Comparison of ENCODE assay signal across 8 cellular contexts in the genomic region with DNA sequence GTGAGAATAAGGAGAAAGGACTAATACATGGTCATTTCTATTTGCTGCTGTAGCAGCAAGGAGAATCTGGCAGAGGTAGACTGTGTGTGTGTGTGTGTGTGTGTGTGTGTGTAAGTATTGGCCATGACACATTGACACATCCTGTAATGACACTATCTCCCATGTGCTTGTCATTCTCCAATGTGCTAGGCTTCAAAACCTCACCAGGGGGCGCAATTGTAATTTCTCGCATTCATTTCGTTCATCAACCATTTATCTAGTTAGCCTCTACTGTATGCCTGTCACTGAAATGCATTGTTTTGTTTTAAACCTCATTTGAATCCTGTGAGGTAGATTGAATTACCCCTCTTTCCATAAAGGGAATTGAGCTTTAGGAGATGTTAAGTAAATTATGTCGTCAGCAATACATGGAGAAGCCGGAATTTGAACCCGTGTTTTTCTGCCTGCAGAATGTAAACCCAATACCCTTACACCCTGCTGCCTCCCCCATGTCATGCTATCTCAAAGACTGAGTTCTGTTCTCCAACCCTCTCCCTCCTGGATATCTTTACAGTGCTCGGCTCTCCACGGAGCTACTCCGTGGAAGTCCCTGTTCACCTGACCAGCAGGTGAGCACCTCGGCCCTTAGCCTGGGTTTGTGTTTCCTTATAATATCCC.
DNase-seq lines count a peak whose midpoint lies in the region; ATAC-seq, FAIRE-seq and TF ChIP-seq lines count a peak whose summit lies in the region.

No MANE protein-coding gene starts in this region.

- no peaks in the 10 kb centered on the region for H3K4me1 Mint-ChIP-seq in activated CD8-positive, alpha-beta T cell treated with anti-CD3 and anti-CD28 coated beads, Interleukin-2, amount 10 ng/mL, durations not matched to agents 7 days and 5 days (ENCODE audit: low read depth)

- H3K36me3 ChIP-seq in heart left ventricle, result no peaks in the 10 kb centered on the region
- no peaks in the 10 kb centered on the region for H3K36me3 ChIP-seq in pancreas

- H3K4me3 ChIP-seq in heart left ventricle (no peak overlapping the region), fibroblast of mammary gland (ENCODE audit: control insufficient read depth, low read depth, low read length) (no peak overlapping the region), pancreas (no peak overlapping the region)

- H3K9me3 Mint-ChIP-seq in activated CD8-positive, alpha-beta T cell treated with anti-CD3 and anti-CD28 coated beads, Interleukin-2, amount 10 ng/mL, durations not matched to agents 7 days and 5 days (ENCODE audit: insufficient read depth), result no peaks in the 10 kb centered on the region

- intact Hi-C loops in heart left ventricle (cut with DNase I), result loop anchor here (1.0 to 10.0 kb wide), 12 partner anchors 234 to 1127 kb away; a partner anchor contains a TSS
- intact Hi-C loops in Right ventricle myocardium inferior (cut with DNase I), result loop anchor here (5.0 to 10.0 kb wide), 3 partner anchors 239 to 549 kb away; a partner anchor contains a TSS
- intact Hi-C loops in pancreas (cut with DNase I), result loop anchor here in 1 of 3 donors (5.0 to 10.0 kb wide), 2 partner anchors 504 to 547 kb away; no protein-coding TSS in a partner anchor

- H3K9me3 ChIP-seq in heart left ventricle (no peaks in the 10 kb centered on the region), pancreas (no peaks in the 10 kb centered on the region)

- H3K27me3 Mint-ChIP-seq in activated CD8-positive, alpha-beta T cell treated with anti-CD3 and anti-CD28 coated beads, Interleukin-2, amount 10 ng/mL, durations not matched to agents 7 days and 5 days (ENCODE audit: low read depth), result peaks cover 4% of the 10 kb centered on the region

- peak in 2 of 4 donors; percentile 11 to 47 for ATAC-seq in heart left ventricle
- ATAC-seq in Right ventricle myocardium inferior, result no peak
- ATAC-seq in HG03432 (IDR thresholded peaks at IDR 0.05; ENCODE audit: unreplicated experiment), result peak; percentile 53
- peak; percentile 63 for ATAC-seq in activated CD8-positive, alpha-beta T cell treated with anti-CD3 and anti-CD28 coated beads, Interleukin-2, amount 10 ng/mL, durations not matched to agents 7 days and 5 days
- ATAC-seq in pancreas, result peak in 3 of 4 donors; percentile 59 to 66 (median 61)
- no peak for ATAC-seq in HG03039 (IDR thresholded peaks at IDR 0.05; ENCODE audit: unreplicated experiment)

- FAIRE-seq in pancreas (lab: Jason Lieb, UNC), result no peak

- H3K4me3 Mint-ChIP-seq in activated CD8-positive, alpha-beta T cell treated with anti-CD3 and anti-CD28 coated beads, Interleukin-2, amount 10 ng/mL, durations not matched to agents 7 days and 5 days, result no peak overlapping the region

- H3K36me3 Mint-ChIP-seq in activated CD8-positive, alpha-beta T cell treated with anti-CD3 and anti-CD28 coated beads, Interleukin-2, amount 10 ng/mL, durations not matched to agents 7 days and 5 days (ENCODE audit: low read depth), result no peaks in the 10 kb centered on the region

- H3K27ac Mint-ChIP-seq in activated CD8-positive, alpha-beta T cell treated with anti-CD3 and anti-CD28 coated beads, Interleukin-2, amount 10 ng/mL, durations not matched to agents 7 days and 5 days, result no peak overlapping the region

- H3K27me3 ChIP-seq in heart left ventricle (peaks cover 0 to 4% (median 0%) of the 10 kb centered on the region in 9 donors), pancreas (no peaks in the 10 kb centered on the region)

- WGBS in heart left ventricle, 4 donors, result 65 to 67% (median 66%) methylated on average over 10 of the region's 10 CpGs
- WGBS in pancreas, 2 donors, result 59 to 67% methylated on average over 10 of the region's 10 CpGs

- DNase-seq in heart left ventricle (peak in 1 of 5 donors; percentile 38), Right ventricle myocardium inferior (ENCODE audit: missing footprints) (no peak), NCI-H748 (lab: John Stamatoyannopoulos, UW; ENCODE audit: unreplicated experiment) (peak; percentile 46), fibroblast of mammary gland (ENCODE audit: low read depth) (peak; percentile 77), pancreas (peak in 1 of 6 donors; percentile 35)
- DNase-seq in activated CD8-positive, alpha-beta T cell treated with anti-CD3 and anti-CD28 coated beads, Interleukin-2, amount 10 ng/mL, durations not matched to agents 7 days and 5 days, result peak; percentile 70

- TF ChIP-seq CTCF in heart left ventricle (IDR thresholded peaks at IDR 0.05), result peak; percentile 39 to 74 (median 62)
- TF ChIP-seq CTCF in fibroblast of mammary gland (conservative IDR thresholded peaks at IDR 0.05; ENCODE audit: control insufficient read depth, insufficient read depth, low read depth, low read length), result peak; percentile 78
- peak in 3 of 4 donors; percentile 28 to 47 (median 35) for TF ChIP-seq CTCF in pancreas (IDR thresholded peaks at IDR 0.05)

- no peak for TF ChIP-seq POLR2A in heart left ventricle (IDR thresholded peaks at IDR 0.05)

- POLR2A ChIA-PET in activated CD8-positive, alpha-beta T cell treated with anti-CD3 and anti-CD28 coated beads, Interleukin-2, amount 10 ng/mL, durations not matched to agents 7 days and 5 days (lab: Charles Lee), result interaction anchor here (0.6 kb wide), 1 partner anchor 542 kb away, joined by 3 read pairs; no protein-coding TSS in a partner anchor

- no peaks in the 10 kb centered on the region for H3K4me1 ChIP-seq in heart left ventricle
- H3K4me1 ChIP-seq in pancreas, result no peaks in the 10 kb centered on the region

- CTCF ChIA-PET in activated CD8-positive, alpha-beta T cell treated with anti-CD3 and anti-CD28 coated beads, Interleukin-2, amount 10 ng/mL, durations not matched to agents 7 days and 5 days (lab: Charles Lee), result interaction anchor here (0.8 to 5.7 kb wide), 7 partner anchors 9 to 1131 kb away, joined by 3 to 54 read pairs (median 4); no protein-coding TSS in a partner anchor

- H3K27ac ChIP-seq in heart left ventricle, result no peak overlapping the region
- no peak overlapping the region for H3K27ac ChIP-seq in pancreas

Comparison
In these comparisons a context has a peak if more than half of its experiments do, and no peak if none do; other contexts are left out.
1. ATAC-seq: peak in HG03432 (single experiment), activated CD8-positive, alpha-beta T cell treated with anti-CD3 and anti-CD28 coated beads, Interleukin-2, amount 10 ng/mL, durations not matched to agents 7 days and 5 days (single experiment) and pancreas (3 of 4); none in Right ventricle myocardium inferior (single experiment) and HG03039 (single experiment).
2. Peak in every context shown above with its lines, with median percentiles within 50 percentile points of each other: CTCF ChIP-seq.